8 cellular contexts compared by ENCODE assay signal in genomic region chr5:138331449-138332368, GRCh38. TPM values are rescaled to one million over a fixed set of nuclear protein-coding genes. Genes with fewer than 3 reads are reported as not detected.
A peak's percentile ranks its signal among the peaks of the same experiment; 100 is the strongest.
DNase-seq lines count a peak whose midpoint lies in the region; ATAC-seq lines count a peak whose summit lies in the region.

Gene CDC25C (minus strand): TSS chr5:138331804. CDS start chr5:138331180, 624 bp downstream.

- peak within 1 kb of the TSS; percentile 1 to 84 for H3K27ac Mint-ChIP-seq in effector memory CD8-positive, alpha-beta T cell

- peak within 1 kb of the TSS; percentile 89 to 91 for H3K4me3 Mint-ChIP-seq in effector memory CD8-positive, alpha-beta T cell

- no peaks in the 10 kb centered on the region for H3K9me3 Mint-ChIP-seq in effector memory CD8-positive, alpha-beta T cell

- peak; percentile 100 for ATAC-seq in GM21360 (IDR thresholded peaks at IDR 0.05; ENCODE audit: unreplicated experiment)
- ATAC-seq in effector memory CD8-positive, alpha-beta T cell (replicated peaks) = peak; percentile 99

- H3K4me1 Mint-ChIP-seq in effector memory CD8-positive, alpha-beta T cell (ENCODE audit: low read depth in 2 of 2) = peaks cover 10 to 12% of the 10 kb centered on the region in 2 donors

- peaks cover 9% of the 10 kb centered on the region for H3K36me3 Mint-ChIP-seq in effector memory CD8-positive, alpha-beta T cell (ENCODE audit: insufficient read depth)

- no peaks in the 10 kb centered on the region for H3K27me3 Mint-ChIP-seq in effector memory CD8-positive, alpha-beta T cell

- DNase-seq in COLO829 (ENCODE audit: low spot score) (peak; percentile 93), HT-29 (ENCODE audit: low spot score) (peak; percentile 98), medulla oblongata (ENCODE audit: extremely low spot score) (peak; percentile 99)
- peak; percentile 98 for DNase-seq in NK-92 treated with Interleukin-12 subunit alpha and Interleukin-12 subunit beta, amount 100 ng/mL, for 24 hours (lab: John Stamatoyannopoulos, UW)
- DNase-seq in activated CD8-positive, alpha-beta memory T cell treated with anti-CD3 and anti-CD28 coated beads for 24 hours = peak; percentile 96
- peak; percentile 94 to 96 (median 94) for DNase-seq in effector memory CD8-positive, alpha-beta T cell
- DNase-seq in stimulated activated CD4-positive, alpha-beta T cell treated with anti-CD3 and anti-CD28 coated beads, TNF-alpha, amount 100 ng/mL, for 48 hours (ENCODE audit: low read depth in 3 of 3) = peak; percentile 93 to 95 (median 93)

RNA-seq across cellular contexts. Expression of gene CDC25C, which starts in this region (rescaled TPM):
- total RNA-seq in HT-29 (2014; rRNA removed; shearing (Covaris generic)) = 13.4 and 13.6 TPM in 2 replicates

Comparison
In these comparisons a context has a peak if more than half of its experiments do, and no peak if none do; other contexts are left out.
1. Peak in every context shown above with its lines: DNase-seq and ATAC-seq.